In genomic region chr6:15420959-15421438, GRCh38 we compare ENCODE assay signal across 8 cellular contexts.
DNase-seq lines count a peak whose midpoint lies in the region; ATAC-seq and TF ChIP-seq lines count a peak whose summit lies in the region.

No MANE protein-coding gene starts in this region.

- no peaks in the 10 kb centered on the region for H3K36me3 Mint-ChIP-seq in natural killer cell

- no peaks in the 10 kb centered on the region for H3K27me3 ChIP-seq in osteoblast (ENCODE audit: insufficient read depth, low read length)
- no peaks in the 10 kb centered on the region for H3K27me3 ChIP-seq in brain microvascular endothelial cell (replicated peaks)

- H3K9me3 Mint-ChIP-seq in natural killer cell, result peaks cover 0 to 3% of the 10 kb centered on the region in 2 donors

- no peak overlapping the region for H2AFZ ChIP-seq in osteoblast (ENCODE audit: low read length)

- H3K4me1 ChIP-seq in osteoblast (ENCODE audit: insufficient read depth, low read length), result no peaks in the 10 kb centered on the region

- H3K27ac Mint-ChIP-seq in natural killer cell, result peak overlapping the region; percentile 87 to 93

- H3K9me3 ChIP-seq in osteoblast (ENCODE audit: low read depth, low read length), result peaks cover 1% of the 10 kb centered on the region

- DNase-seq in SIG-M5 treated with dmso at 0.1 percent for 504 hours (lab: John Stamatoyannopoulos, UW; ENCODE audit: unreplicated experiment) (peak; percentile 75), natural killer cell (no peak), osteoblast (ENCODE audit: insufficient read length, low spot score, missing footprints) (no peak), brain microvascular endothelial cell (no peak), NCI-H1092 (lab: John Stamatoyannopoulos, UW) (no peak), COLO829 (ENCODE audit: low spot score) (no peak)

- no peak overlapping the region for H3K27ac ChIP-seq in osteoblast (ENCODE audit: low read depth, low read length)
- no peak overlapping the region for H3K27ac ChIP-seq in brain microvascular endothelial cell

- peaks cover 9% of the 10 kb centered on the region for H4K20me1 ChIP-seq in osteoblast (ENCODE audit: insufficient read depth, low read length)

- TF ChIP-seq CTCF in natural killer cell (IDR thresholded peaks at IDR 0.05) (no peak), osteoblast (IDR thresholded peaks at IDR 0.05; ENCODE audit: extremely low read depth, low read depth, low read length) (no peak), brain microvascular endothelial cell (IDR thresholded peaks at IDR 0.05; ENCODE audit: low read depth, low read length, missing control alignments) (no peak)

- peaks cover 68 to 79% of the 10 kb centered on the region in 2 donors for H3K4me1 Mint-ChIP-seq in natural killer cell

- in situ Hi-C loops in brain microvascular endothelial cell (cut with HindIII; ENCODE audit: low pct_ligation_motif_present, low sequenced_read_pairs), result no loop called here

- intact Hi-C loops in natural killer cell (cut with micrococcal nuclease), result loop anchor here (5.0 kb wide), 1 partner anchor 174 kb away; the partner anchor contains the start of gene JARID2

- no peaks in the 10 kb centered on the region for H3K36me3 ChIP-seq in osteoblast (ENCODE audit: insufficient read depth, low read length)
- H3K36me3 ChIP-seq in brain microvascular endothelial cell (replicated peaks), result no peaks in the 10 kb centered on the region

- no peaks in the 10 kb centered on the region for H3K27me3 Mint-ChIP-seq in natural killer cell (ENCODE audit: low read depth in 2 of 2)

- peak overlapping the region; percentile 61 for H3K4me3 Mint-ChIP-seq in natural killer cell

- H3K79me2 ChIP-seq in osteoblast (ENCODE audit: insufficient read depth, low read length), result peaks cover 29% of the 10 kb centered on the region

- H3K4me2 ChIP-seq in osteoblast (ENCODE audit: insufficient read depth, low read length), result no peak overlapping the region

- H3K4me3 ChIP-seq in osteoblast (ENCODE audit: insufficient read depth, low read length), result no peak overlapping the region
- H3K4me3 ChIP-seq in brain microvascular endothelial cell (ENCODE audit: low read depth, low read length), result no peak overlapping the region

- peak; percentile 65 for ATAC-seq in GM18520 (IDR thresholded peaks at IDR 0.05; ENCODE audit: unreplicated experiment)
- ATAC-seq in HG02642 (IDR thresholded peaks at IDR 0.05; ENCODE audit: poor library complexity, unreplicated experiment), result peak; percentile 81
- ATAC-seq in natural killer cell, result peak; percentile 44 to 60 (median 52)
